In the genomic region with DNA sequence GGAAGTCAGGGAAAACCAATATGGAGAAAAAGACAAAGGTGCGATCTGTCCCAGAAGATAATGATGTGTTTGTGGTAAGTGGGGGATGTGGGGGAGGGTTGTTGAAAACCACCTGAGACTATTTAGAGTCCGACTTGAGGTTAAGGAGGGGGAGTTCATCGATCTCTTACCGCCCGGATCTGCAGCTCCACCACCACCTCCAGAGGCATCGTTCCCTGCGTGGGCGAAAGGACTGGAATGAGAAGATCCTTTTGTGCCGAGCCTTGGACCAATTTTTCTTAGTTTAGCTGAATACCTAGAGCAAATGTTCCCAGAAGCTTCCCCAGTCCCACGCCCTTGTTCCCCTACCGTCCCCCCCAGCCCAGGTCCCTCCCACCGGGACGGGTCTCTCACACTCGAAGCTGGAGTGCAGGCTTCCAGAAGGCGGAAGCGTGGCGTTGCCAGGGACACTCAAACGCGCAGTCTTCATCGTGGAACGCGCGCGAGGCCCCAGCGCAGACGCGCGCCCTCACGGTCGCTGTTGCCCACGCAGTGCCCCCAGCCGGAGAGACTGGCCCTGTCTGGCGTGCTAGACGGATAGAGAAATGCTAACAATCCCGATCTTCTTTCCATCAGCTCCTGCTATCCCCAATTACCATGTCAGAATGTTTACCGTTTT, we compare ENCODE assay signal across 1 cellular context.
TF ChIP-seq lines count a peak whose summit lies in the region.

SPATA6L (minus strand) TSS at position 439 of the 658 bp plus-strand sequence; CDS start at position 209, 230 bp downstream.

TF ChIP-seq in HepG2, 621 proteins besides CTCF, POLR2A, EP300 and RAD21 (continued from another document and continues in another):
- TF ChIP-seq, protein P1, sequence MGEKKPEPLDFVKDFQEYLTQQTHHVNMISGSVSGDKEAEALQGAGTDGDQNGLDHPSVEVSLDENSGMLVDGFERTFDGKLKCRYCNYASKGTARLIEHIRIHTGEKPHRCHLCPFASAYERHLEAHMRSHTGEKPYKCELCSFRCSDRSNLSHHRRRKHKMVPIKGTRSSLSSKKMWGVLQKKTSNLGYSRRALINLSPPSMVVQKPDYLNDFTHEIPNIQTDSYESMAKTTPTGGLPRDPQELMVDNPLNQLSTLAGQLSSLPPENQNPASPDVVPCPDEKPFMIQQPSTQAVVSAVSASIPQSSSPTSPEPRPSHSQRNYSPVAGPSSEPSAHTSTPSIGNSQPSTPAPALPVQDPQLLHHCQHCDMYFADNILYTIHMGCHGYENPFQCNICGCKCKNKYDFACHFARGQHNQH (CRISPR knock-in tag; IDR thresholded peaks at IDR 0.05): no peak
- peak; percentile 53; the same call in 1 of the 2 replicates for TF ChIP-seq KMT2B (CRISPR knock-in tag; IDR thresholded peaks at IDR 0.05)
- TF ChIP-seq SKIL (CRISPR knock-in tag; IDR thresholded peaks at IDR 0.05; ENCODE audit: borderline replicate concordance): 0 out of 2 replicates have a peak, but pooled peaks have one; percentile 27
- peak; percentile 69 for TF ChIP-seq HNRNPLL (IDR thresholded peaks at IDR 0.05; ENCODE audit: low read depth, low read length, poor library complexity, severe bottlenecking)
- TF ChIP-seq THAP9 (CRISPR knock-in tag; IDR thresholded peaks at IDR 0.05; ENCODE audit: borderline replicate concordance): peak; percentile 32; the same call in 1 of the 2 replicates
- TF ChIP-seq ZNF383 (CRISPR knock-in tag; IDR thresholded peaks at IDR 0.05; ENCODE audit: borderline replicate concordance): no peak
- peak; percentile 44; the same call in 1 of the 2 replicates for TF ChIP-seq POLR2G (IDR thresholded peaks at IDR 0.05; ENCODE audit: low read depth, low read length)
- TF ChIP-seq, protein P2, sequence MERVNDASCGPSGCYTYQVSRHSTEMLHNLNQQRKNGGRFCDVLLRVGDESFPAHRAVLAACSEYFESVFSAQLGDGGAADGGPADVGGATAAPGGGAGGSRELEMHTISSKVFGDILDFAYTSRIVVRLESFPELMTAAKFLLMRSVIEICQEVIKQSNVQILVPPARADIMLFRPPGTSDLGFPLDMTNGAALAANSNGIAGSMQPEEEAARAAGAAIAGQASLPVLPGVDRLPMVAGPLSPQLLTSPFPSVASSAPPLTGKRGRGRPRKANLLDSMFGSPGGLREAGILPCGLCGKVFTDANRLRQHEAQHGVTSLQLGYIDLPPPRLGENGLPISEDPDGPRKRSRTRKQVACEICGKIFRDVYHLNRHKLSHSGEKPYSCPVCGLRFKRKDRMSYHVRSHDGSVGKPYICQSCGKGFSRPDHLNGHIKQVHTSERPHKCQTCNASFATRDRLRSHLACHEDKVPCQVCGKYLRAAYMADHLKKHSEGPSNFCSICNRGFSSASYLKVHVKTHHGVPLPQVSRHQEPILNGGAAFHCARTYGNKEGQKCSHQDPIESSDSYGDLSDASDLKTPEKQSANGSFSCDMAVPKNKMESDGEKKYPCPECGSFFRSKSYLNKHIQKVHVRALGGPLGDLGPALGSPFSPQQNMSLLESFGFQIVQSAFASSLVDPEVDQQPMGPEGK (CRISPR knock-in tag; IDR thresholded peaks at IDR 0.05): peak; percentile 57; the same call in 1 of the 2 replicates
- 0 out of 2 replicates have a peak, but pooled peaks have one; percentile 6 for TF ChIP-seq RFX5 (IDR thresholded peaks at IDR 0.05; ENCODE audit: low read depth, low read length)
- peak; percentile 72; the same call in 1 of the 2 replicates for TF ChIP-seq MTERF4 (CRISPR knock-in tag; IDR thresholded peaks at IDR 0.05)
- TF ChIP-seq ZNF644 (CRISPR knock-in tag; IDR thresholded peaks at IDR 0.05; ENCODE audit: low read depth): no peak
- TF ChIP-seq ZBTB7B (CRISPR knock-in tag; IDR thresholded peaks at IDR 0.05): peak; percentile 67; the same call in 1 of the 2 replicates
- TF ChIP-seq ZNF740 (CRISPR knock-in tag; IDR thresholded peaks at IDR 0.05): no peak
- TF ChIP-seq, protein P3, sequence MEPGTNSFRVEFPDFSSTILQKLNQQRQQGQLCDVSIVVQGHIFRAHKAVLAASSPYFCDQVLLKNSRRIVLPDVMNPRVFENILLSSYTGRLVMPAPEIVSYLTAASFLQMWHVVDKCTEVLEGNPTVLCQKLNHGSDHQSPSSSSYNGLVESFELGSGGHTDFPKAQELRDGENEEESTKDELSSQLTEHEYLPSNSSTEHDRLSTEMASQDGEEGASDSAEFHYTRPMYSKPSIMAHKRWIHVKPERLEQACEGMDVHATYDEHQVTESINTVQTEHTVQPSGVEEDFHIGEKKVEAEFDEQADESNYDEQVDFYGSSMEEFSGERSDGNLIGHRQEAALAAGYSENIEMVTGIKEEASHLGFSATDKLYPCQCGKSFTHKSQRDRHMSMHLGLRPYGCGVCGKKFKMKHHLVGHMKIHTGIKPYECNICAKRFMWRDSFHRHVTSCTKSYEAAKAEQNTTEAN (CRISPR knock-in tag; conservative IDR thresholded peaks at IDR 0.05): no peak
- TF ChIP-seq ARID5B (CRISPR knock-in tag; IDR thresholded peaks at IDR 0.05): peak; percentile 50; the same call in 1 of the 2 replicates
- TF ChIP-seq ZNF678 (CRISPR knock-in tag; IDR thresholded peaks at IDR 0.05): no peak
- peak; percentile 44; the same call in 1 of the 2 replicates for TF ChIP-seq HDAC2 (CRISPR knock-in tag; IDR thresholded peaks at IDR 0.05)
- TF ChIP-seq SSRP1 (CRISPR knock-in tag; IDR thresholded peaks at IDR 0.05): peak; percentile 24; the same call in 1 of the 2 replicates
- 0 out of 2 replicates have a peak, but pooled peaks have one; percentile 5 for TF ChIP-seq SOX5 (CRISPR knock-in tag; IDR thresholded peaks at IDR 0.05; ENCODE audit: borderline replicate concordance)
- TF ChIP-seq TGIF2 (CRISPR knock-in tag; IDR thresholded peaks at IDR 0.05): 0 out of 2 replicates have a peak, but pooled peaks have one; percentile 31
- TF ChIP-seq ZFP36L1 (CRISPR knock-in tag; IDR thresholded peaks at IDR 0.05): peak; percentile 43; the same call in 1 of the 2 replicates
- peak; percentile 47 to 59; a peak in 1 of 4 replicates for TF ChIP-seq HMGXB4 (CRISPR knock-in tag; IDR thresholded peaks at IDR 0.05; ENCODE audit: borderline replicate concordance in 1 of 2, low read depth in 1 of 2)
- TF ChIP-seq RBM22 (optimal IDR thresholded peaks at IDR 0.05; ENCODE audit: low read length): no peak
- peak; percentile 42; the same call in 1 of the 2 replicates for TF ChIP-seq ZSCAN21 (CRISPR knock-in tag; IDR thresholded peaks at IDR 0.05; ENCODE audit: borderline replicate concordance)
- TF ChIP-seq ZBTB14 (CRISPR knock-in tag; IDR thresholded peaks at IDR 0.05): peak; percentile 72
- TF ChIP-seq ZKSCAN8 (CRISPR knock-in tag; IDR thresholded peaks at IDR 0.05; ENCODE audit: borderline replicate concordance): no peak
